11 cellular contexts compared by ENCODE assay signal in genomic region chr2:44560352-44560751, GRCh38.
DNase-seq lines count a peak whose midpoint lies in the region; ATAC-seq, FAIRE-seq and TF ChIP-seq lines count a peak whose summit lies in the region.
"Had no signal": no experiment of that assay in that cellular context is flagged by ENCODE, and none has a peak within 500 bp of the region (broad histone marks: within the 10 kb centered on the region; RNA-seq: fewer than 3 reads in every experiment).

No MANE protein-coding gene starts in this region.

- H3K4me3 ChIP-seq in A549 = no peak overlapping the region
- H3K4me3 ChIP-seq in PC-9 = no peak overlapping the region
- H3K4me3 ChIP-seq in fibroblast of villous mesenchyme (ENCODE audit: low read depth, low read length) = no peak overlapping the region

- no peak overlapping the region for H3K4me2 ChIP-seq in A549
- H3K4me2 ChIP-seq in PC-9 = peak overlapping the region; percentile 42

- TF ChIP-seq POLR2A in A549 (IDR thresholded peaks at IDR 0.05; ENCODE audit: low read length) = no peak

- H3K36me3 ChIP-seq in PC-9 (ENCODE audit: low read depth) = 0 out of 2 replicates have a peak, but pooled peaks cover 4% of the 10 kb centered on the region

- no TSS peak for BruUV-seq in PC-9 (replicated peaks; lab: Mats Ljungman, UMichigan)

- H3K9me3 ChIP-seq in A549 (no peaks in the 10 kb centered on the region), PC-9 (ENCODE audit: insufficient read depth, low read depth) (0 out of 2 replicates have a peak, but pooled peaks cover 4% of the 10 kb centered on the region)

- ATAC-seq in A549 (peak in 1 of 2 experiments; percentile 51; a peak in 2 of 6 replicates), HG02970 (IDR thresholded peaks at IDR 0.05; ENCODE audit: low FRiP score, unreplicated experiment) (no peak), GM21723 (IDR thresholded peaks at IDR 0.05; ENCODE audit: unreplicated experiment) (no peak)

- intact Hi-C loops in PC-9 (cut with micrococcal nuclease; ENCODE audit: unreplicated experiment) = no loop called here

- TF ChIP-seq EP300 in A549 (IDR thresholded peaks at IDR 0.05) = no peak

- H3K27me3 ChIP-seq in PC-9 (ENCODE audit: insufficient read depth, low read depth) = no peaks in the 10 kb centered on the region

- CTCF ChIA-PET in A549 (lab: Yijun Ruan, JAX) (interaction anchor here (0.8 to 2.5 kb wide), 10 partner anchors 8 to 471 kb away, joined by 3 to 14 read pairs (median 4); no protein-coding TSS in a partner anchor), GM10248 (lab: Yijun Ruan, JAX) (interaction anchor here (0.7 to 5.2 kb wide), 15 partner anchors 11 to 405 kb away, joined by 3 to 36 read pairs (median 3); no protein-coding TSS in a partner anchor), PC-9 (lab: Charles Lee) (interaction anchor here (0.7 to 1.9 kb wide), 5 partner anchors 19 to 81 kb away, joined by 3 to 12 read pairs (median 4); no protein-coding TSS in a partner anchor)

- DNase-seq in A549 (ENCODE audit: low read depth in 1 of 2, low spot score in 1 of 2) = peak in 1 of 2 experiments; percentile 35
- no peak for DNase-seq in GM10248 (ENCODE audit: extremely low spot score)
- peak; percentile 26 to 37 for DNase-seq in PC-9
- DNase-seq in fibroblast of villous mesenchyme (ENCODE audit: low read depth) = no peak
- DNase-seq in caudate nucleus (lab: John Stamatoyannopoulos, UW) = no peak
- no peak for DNase-seq in pons (ENCODE audit: low spot score)
- DNase-seq: activated CD8-positive, alpha-beta memory T cell treated with anti-CD3 and anti-CD28 coated beads for 24 hours; NCI-H774 had no signal

- WGBS in A549 (ENCODE audit: missing lambda C conversion rate) = 74% methylated on average over 4 of the region's 4 CpGs

- H3F3A ChIP-seq in PC-9 (ENCODE audit: insufficient read depth, low read depth) = peaks cover 21% of the 10 kb centered on the region

- 0 out of 3 replicates have a peak, but pooled peaks cover 4% of the 10 kb centered on the region for H3K4me1 ChIP-seq in A549
- peaks cover 29% of the 10 kb centered on the region for H3K4me1 ChIP-seq in PC-9 (replicated peaks; ENCODE audit: insufficient read depth)

- no peaks in the 10 kb centered on the region for H3K9me2 ChIP-seq in PC-9 (ENCODE audit: insufficient read depth)

- POLR2A ChIA-PET in A549 (lab: Yijun Ruan, JAX) (interaction anchor here (0.6 kb wide), 1 partner anchor 346 kb away, joined by 5 read pairs; no protein-coding TSS in a partner anchor), GM10248 (lab: Yijun Ruan, JAX) (no interaction called here), PC-9 (lab: Charles Lee; ENCODE audit: unreplicated experiment) (interaction anchor here (0.6 kb wide), 2 partner anchors 428 to 433 kb away, joined by 4 read pairs; no protein-coding TSS in a partner anchor)

- no peak overlapping the region for H2AFZ ChIP-seq in PC-9

- H4K20me1 ChIP-seq in PC-9 (ENCODE audit: insufficient read depth) = no peaks in the 10 kb centered on the region

- FAIRE-seq in A549 (lab: Jason Lieb, UNC) = no peak

- peak; percentile 35 for TF ChIP-seq CTCF in A549 (IDR thresholded peaks at IDR 0.05)
- TF ChIP-seq CTCF in GM10248 (IDR thresholded peaks at IDR 0.05; ENCODE audit: control extremely low read depth, extremely low read depth, low read depth, missing control alignments) = peak; percentile 52
- TF ChIP-seq CTCF in PC-9 (conservative IDR thresholded peaks at IDR 0.05) = peak; percentile 57
- TF ChIP-seq CTCF in fibroblast of villous mesenchyme (IDR thresholded peaks at IDR 0.05; ENCODE audit: insufficient read depth, low read depth, low read length) = peak; percentile 21

- no peaks in the 10 kb centered on the region for H3K79me2 ChIP-seq in PC-9 (ENCODE audit: low read depth)

- peak; percentile 33 to 38; a peak in 4 of 5 replicates for TF ChIP-seq RAD21 in A549 (conservative IDR thresholded peaks at IDR 0.05 in 1 of 2, IDR thresholded peaks at IDR 0.05 in 1 of 2)

- H3K27ac ChIP-seq in A549 = no peak overlapping the region
- peak overlapping the region; percentile 72 for H3K27ac ChIP-seq in PC-9
- H3K27ac ChIP-seq in caudate nucleus (ENCODE audit: low read depth, low read length) = no peak overlapping the region
- H3K27ac ChIP-seq: HL-60 had no signal

TF ChIP-seq in A549, 52 proteins besides CTCF, POLR2A, EP300 and RAD21:
- TF ChIP-seq GATA3 (IDR thresholded peaks at IDR 0.05; ENCODE audit: borderline replicate concordance) (no peak), SMC3 (IDR thresholded peaks at IDR 0.05) (peak; percentile 43; the same call in 2 of the 3 replicates), KDM1A (IDR thresholded peaks at IDR 0.05; ENCODE audit: low read depth) (no peak), ELK1 (IDR thresholded peaks at IDR 0.05; ENCODE audit: low read depth, low read length) (no peak), MAFK (IDR thresholded peaks at IDR 0.05; ENCODE audit: partially characterized antibody) (no peak), CEBPB (IDR thresholded peaks at IDR 0.05) (no peak)
TF ChIP-seq in A549: peak in this region for 1.

Comparison
In these comparisons a context has a peak if more than half of its experiments do, and no peak if none do; other contexts are left out.
1. DNase-seq: peak in PC-9 (2 of 2); none in GM10248 (single experiment), fibroblast of villous mesenchyme (single experiment), caudate nucleus (0 of 61) and pons (single experiment).
2. Peak in every context shown above with its lines, with median percentiles within 50 percentile points of each other: CTCF ChIP-seq.